ENCODE assay signal across 8 cellular contexts in the genomic region with DNA sequence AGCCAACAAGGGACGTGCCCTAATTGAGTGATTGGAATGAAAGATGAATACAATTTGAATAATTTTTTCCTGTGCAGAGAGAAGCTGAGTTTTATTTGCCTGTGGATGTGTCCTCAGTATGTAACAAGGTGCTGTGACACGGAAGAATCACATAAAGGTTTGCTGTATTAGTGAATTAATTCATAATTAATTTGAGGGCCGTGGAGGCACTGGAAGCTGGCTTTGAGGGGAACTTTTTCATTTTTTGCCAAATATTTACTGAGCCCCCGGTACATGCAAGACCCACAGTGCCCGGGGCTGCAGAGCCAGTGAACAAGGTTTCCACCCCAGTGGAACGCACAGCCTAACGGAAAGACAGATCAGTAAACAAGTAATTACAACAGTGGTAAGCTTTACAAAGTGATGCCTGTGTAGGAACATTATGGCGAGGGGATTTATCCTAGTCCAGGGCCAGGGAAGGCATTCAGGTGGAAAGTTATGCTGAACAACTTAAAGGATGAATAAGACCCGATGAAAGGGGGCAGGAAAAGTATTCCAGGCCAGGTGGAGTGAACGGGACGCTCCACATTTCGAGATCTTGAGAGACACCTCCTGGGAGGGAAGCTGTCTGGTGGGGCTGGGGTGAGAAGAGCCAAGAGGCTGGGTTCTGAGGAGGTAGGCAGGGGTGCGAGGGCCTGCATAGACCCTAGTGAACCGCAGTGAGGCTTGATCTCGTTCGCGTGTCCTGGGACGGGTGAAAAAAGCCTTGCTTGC. TPM values are rescaled to one million over a fixed set of nuclear protein-coding genes. Genes with fewer than 3 reads are reported as not detected.
DNase-seq lines count a peak whose midpoint lies in the region; TF ChIP-seq lines count a peak whose summit lies in the region.

No MANE protein-coding gene starts in this region.

- H3K36me3 ChIP-seq in MM.1S (replicated peaks; ENCODE audit: insufficient read depth, low read length) (no peaks in the 10 kb centered on the region), duodenal mucosa (ENCODE audit: control insufficient read depth in 1 of 2, insufficient read depth in 2 of 2, low read length in 2 of 2) (no peaks in the 10 kb centered on the region)

- H3K27ac Mint-ChIP-seq in CD14-positive monocyte (peak overlapping the region in 6 of 7 donors; percentile 10 to 95 (median 64)), nephron progenitor cell (no peak overlapping the region)

- H3K9me3 Mint-ChIP-seq in CD14-positive monocyte = peaks cover 0 to 2% (median 0%) of the 10 kb centered on the region in 7 donors
- H3K9me3 Mint-ChIP-seq in nephron progenitor cell = no peaks in the 10 kb centered on the region

- no peak overlapping the region for H3K27ac ChIP-seq in MM.1S (ENCODE audit: low read length)
- peak overlapping the region; percentile 11 for H3K27ac ChIP-seq in duodenal mucosa (ENCODE audit: low read depth, low read length)

- H2AFZ ChIP-seq in MM.1S (ENCODE audit: low read length) = peak overlapping the region; percentile 59

- peaks cover 32% of the 10 kb centered on the region for H3K79me2 ChIP-seq in MM.1S (ENCODE audit: low read length)

- H3K27me3 ChIP-seq in MM.1S (replicated peaks; ENCODE audit: insufficient read depth, low read length) = no peaks in the 10 kb centered on the region
- no peaks in the 10 kb centered on the region for H3K27me3 ChIP-seq in duodenal mucosa (ENCODE audit: control insufficient read depth in 1 of 2, insufficient read depth in 2 of 2, low read length in 2 of 2)

- H3K9me3 ChIP-seq in MM.1S (replicated peaks; ENCODE audit: insufficient read depth, low read length) = no peaks in the 10 kb centered on the region
- H3K9me3 ChIP-seq in duodenal mucosa (ENCODE audit: control insufficient read depth in 1 of 2, low read length in 2 of 2) = no peaks in the 10 kb centered on the region

- peaks cover 28% of the 10 kb centered on the region for H3K4me1 ChIP-seq in MM.1S (ENCODE audit: low read length)
- peaks cover 17 to 27% of the 10 kb centered on the region in 2 donors for H3K4me1 ChIP-seq in duodenal mucosa (ENCODE audit: control insufficient read depth in 1 of 2, insufficient read depth in 2 of 2, low read length in 2 of 2)

- H3K4me2 ChIP-seq in MM.1S (ENCODE audit: low read depth, low read length) = peak overlapping the region; percentile 75

- peaks cover 0 to 6% of the 10 kb centered on the region in 2 donors for H3K36me3 Mint-ChIP-seq in CD14-positive monocyte
- H3K36me3 Mint-ChIP-seq in nephron progenitor cell (ENCODE audit: low read depth) = peaks cover 1% of the 10 kb centered on the region

- H3K27me3 Mint-ChIP-seq in CD14-positive monocyte (ENCODE audit: low read depth in 3 of 3) (peaks cover 6 to 22% (median 6%) of the 10 kb centered on the region in 3 donors), nephron progenitor cell (ENCODE audit: low read depth, poor library complexity) (peaks cover 46% of the 10 kb centered on the region)

- no peaks in the 10 kb centered on the region for H3K9me2 ChIP-seq in MM.1S (replicated peaks; ENCODE audit: insufficient read depth, low read length)

- H4K20me1 ChIP-seq in MM.1S (ENCODE audit: insufficient read depth, low read length) = peaks cover 14% of the 10 kb centered on the region

- no peak for DNase-seq in CD14-positive monocyte (ENCODE audit: low spot score)
- DNase-seq in MM.1S = no peak
- no peak for DNase-seq in nephron progenitor cell
- DNase-seq in cerebellum (ENCODE audit: low spot score) = no peak
- no peak for DNase-seq in superior temporal gyrus (ENCODE audit: extremely low spot score)
- no peak for DNase-seq in OCI-M1 (lab: John Stamatoyannopoulos, UW)
- DNase-seq in Ammon's horn (ENCODE audit: low spot score) = no peak

- peak overlapping the region; percentile 73 to 85 for H3K4me3 Mint-ChIP-seq in CD14-positive monocyte
- H3K4me3 Mint-ChIP-seq in nephron progenitor cell = peak overlapping the region; percentile 96

- H3K9ac ChIP-seq in MM.1S (ENCODE audit: low read length) (peak overlapping the region; percentile 32), duodenal mucosa (ENCODE audit: low read depth in 1 of 2, low read length in 2 of 2) (peak overlapping the region; percentile 24 to 28)

- H3K4me1 Mint-ChIP-seq in CD14-positive monocyte (peaks cover 46% of the 10 kb centered on the region), nephron progenitor cell (peaks cover 45% of the 10 kb centered on the region)

- H3F3A ChIP-seq in MM.1S (ENCODE audit: insufficient read depth, low read length) = peaks cover 30% of the 10 kb centered on the region

- intact Hi-C loops in CD14-positive monocyte (cut with micrococcal nuclease) = loop anchor here in 1 of 2 donors (1.0 kb wide), 1 partner anchor 21 kb away; no protein-coding TSS in a partner anchor

- peak overlapping the region; percentile 57 for H3K4me3 ChIP-seq in MM.1S (ENCODE audit: low read length)
- H3K4me3 ChIP-seq in duodenal mucosa (ENCODE audit: low read depth in 1 of 2, low read length in 2 of 2) = peak overlapping the region; percentile 56 to 67

- TF ChIP-seq CTCF in CD14-positive monocyte (IDR thresholded peaks at IDR 0.05) = no peak
- no peak for TF ChIP-seq CTCF in MM.1S (IDR thresholded peaks at IDR 0.05; ENCODE audit: low read length)
- no peak for TF ChIP-seq CTCF in nephron progenitor cell (IDR thresholded peaks at IDR 0.05)

RNA-seq across cellular contexts. Expression of a gene that starts 0.8 kb away (rescaled TPM):
- polyA plus RNA-seq in CD14-positive monocyte = 10 to 100 TPM; 22.3 to 40.9 TPM
- 28.7 TPM for total RNA-seq in cerebellum
